1 cellular context compared by ENCODE assay signal in the genomic region with DNA sequence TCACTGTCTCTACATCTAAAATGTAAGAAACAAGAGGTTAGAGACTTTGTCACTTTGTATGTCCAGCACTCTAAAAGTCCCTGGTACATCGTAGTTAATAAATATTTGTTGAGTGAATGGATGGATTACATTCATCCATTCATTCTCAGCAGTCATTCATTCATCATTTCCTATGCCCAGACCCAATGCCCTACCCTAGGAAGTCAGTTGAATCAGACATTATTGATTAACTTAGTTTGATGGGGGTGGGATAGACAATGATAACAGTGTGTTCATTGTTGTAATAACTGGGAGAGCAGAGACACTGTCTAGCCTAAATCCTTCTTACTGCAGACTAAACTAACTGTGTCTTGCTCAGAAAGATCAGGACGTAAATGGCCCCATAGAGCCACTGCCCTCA.
TF ChIP-seq lines count a peak whose summit lies in the region.

No MANE protein-coding gene starts in this region.

TF ChIP-seq in H1, 55 proteins besides CTCF, POLR2A, EP300 and RAD21:
- TF ChIP-seq, protein P1, sequence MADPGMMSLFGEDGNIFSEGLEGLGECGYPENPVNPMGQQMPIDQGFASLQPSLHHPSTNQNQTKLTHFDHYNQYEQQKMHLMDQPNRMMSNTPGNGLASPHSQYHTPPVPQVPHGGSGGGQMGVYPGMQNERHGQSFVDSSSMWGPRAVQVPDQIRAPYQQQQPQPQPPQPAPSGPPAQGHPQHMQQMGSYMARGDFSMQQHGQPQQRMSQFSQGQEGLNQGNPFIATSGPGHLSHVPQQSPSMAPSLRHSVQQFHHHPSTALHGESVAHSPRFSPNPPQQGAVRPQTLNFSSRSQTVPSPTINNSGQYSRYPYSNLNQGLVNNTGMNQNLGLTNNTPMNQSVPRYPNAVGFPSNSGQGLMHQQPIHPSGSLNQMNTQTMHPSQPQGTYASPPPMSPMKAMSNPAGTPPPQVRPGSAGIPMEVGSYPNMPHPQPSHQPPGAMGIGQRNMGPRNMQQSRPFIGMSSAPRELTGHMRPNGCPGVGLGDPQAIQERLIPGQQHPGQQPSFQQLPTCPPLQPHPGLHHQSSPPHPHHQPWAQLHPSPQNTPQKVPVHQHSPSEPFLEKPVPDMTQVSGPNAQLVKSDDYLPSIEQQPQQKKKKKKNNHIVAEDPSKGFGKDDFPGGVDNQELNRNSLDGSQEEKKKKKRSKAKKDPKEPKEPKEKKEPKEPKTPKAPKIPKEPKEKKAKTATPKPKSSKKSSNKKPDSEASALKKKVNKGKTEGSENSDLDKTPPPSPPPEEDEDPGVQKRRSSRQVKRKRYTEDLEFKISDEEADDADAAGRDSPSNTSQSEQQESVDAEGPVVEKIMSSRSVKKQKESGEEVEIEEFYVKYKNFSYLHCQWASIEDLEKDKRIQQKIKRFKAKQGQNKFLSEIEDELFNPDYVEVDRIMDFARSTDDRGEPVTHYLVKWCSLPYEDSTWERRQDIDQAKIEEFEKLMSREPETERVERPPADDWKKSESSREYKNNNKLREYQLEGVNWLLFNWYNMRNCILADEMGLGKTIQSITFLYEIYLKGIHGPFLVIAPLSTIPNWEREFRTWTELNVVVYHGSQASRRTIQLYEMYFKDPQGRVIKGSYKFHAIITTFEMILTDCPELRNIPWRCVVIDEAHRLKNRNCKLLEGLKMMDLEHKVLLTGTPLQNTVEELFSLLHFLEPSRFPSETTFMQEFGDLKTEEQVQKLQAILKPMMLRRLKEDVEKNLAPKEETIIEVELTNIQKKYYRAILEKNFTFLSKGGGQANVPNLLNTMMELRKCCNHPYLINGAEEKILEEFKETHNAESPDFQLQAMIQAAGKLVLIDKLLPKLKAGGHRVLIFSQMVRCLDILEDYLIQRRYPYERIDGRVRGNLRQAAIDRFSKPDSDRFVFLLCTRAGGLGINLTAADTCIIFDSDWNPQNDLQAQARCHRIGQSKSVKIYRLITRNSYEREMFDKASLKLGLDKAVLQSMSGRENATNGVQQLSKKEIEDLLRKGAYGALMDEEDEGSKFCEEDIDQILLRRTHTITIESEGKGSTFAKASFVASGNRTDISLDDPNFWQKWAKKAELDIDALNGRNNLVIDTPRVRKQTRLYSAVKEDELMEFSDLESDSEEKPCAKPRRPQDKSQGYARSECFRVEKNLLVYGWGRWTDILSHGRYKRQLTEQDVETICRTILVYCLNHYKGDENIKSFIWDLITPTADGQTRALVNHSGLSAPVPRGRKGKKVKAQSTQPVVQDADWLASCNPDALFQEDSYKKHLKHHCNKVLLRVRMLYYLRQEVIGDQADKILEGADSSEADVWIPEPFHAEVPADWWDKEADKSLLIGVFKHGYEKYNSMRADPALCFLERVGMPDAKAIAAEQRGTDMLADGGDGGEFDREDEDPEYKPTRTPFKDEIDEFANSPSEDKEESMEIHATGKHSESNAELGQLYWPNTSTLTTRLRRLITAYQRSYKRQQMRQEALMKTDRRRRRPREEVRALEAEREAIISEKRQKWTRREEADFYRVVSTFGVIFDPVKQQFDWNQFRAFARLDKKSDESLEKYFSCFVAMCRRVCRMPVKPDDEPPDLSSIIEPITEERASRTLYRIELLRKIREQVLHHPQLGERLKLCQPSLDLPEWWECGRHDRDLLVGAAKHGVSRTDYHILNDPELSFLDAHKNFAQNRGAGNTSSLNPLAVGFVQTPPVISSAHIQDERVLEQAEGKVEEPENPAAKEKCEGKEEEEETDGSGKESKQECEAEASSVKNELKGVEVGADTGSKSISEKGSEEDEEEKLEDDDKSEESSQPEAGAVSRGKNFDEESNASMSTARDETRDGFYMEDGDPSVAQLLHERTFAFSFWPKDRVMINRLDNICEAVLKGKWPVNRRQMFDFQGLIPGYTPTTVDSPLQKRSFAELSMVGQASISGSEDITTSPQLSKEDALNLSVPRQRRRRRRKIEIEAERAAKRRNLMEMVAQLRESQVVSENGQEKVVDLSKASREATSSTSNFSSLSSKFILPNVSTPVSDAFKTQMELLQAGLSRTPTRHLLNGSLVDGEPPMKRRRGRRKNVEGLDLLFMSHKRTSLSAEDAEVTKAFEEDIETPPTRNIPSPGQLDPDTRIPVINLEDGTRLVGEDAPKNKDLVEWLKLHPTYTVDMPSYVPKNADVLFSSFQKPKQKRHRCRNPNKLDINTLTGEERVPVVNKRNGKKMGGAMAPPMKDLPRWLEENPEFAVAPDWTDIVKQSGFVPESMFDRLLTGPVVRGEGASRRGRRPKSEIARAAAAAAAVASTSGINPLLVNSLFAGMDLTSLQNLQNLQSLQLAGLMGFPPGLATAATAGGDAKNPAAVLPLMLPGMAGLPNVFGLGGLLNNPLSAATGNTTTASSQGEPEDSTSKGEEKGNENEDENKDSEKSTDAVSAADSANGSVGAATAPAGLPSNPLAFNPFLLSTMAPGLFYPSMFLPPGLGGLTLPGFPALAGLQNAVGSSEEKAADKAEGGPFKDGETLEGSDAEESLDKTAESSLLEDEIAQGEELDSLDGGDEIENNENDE (IDR thresholded peaks at IDR 0.05; ENCODE audit: insufficient replicate concordance, low read length): no peak
- TF ChIP-seq BCL11A (IDR thresholded peaks at IDR 0.05; ENCODE audit: low read depth in 2 of 2, low read length in 2 of 2) (no peak), TCF12 (IDR thresholded peaks at IDR 0.05; ENCODE audit: low read depth, low read length) (no peak), EZH2 (IDR thresholded peaks at IDR 0.05; ENCODE audit: low read depth, low read length, severe bottlenecking) (no peak), TBP (IDR thresholded peaks at IDR 0.05; ENCODE audit: low read depth, low read length) (no peak), JUND (IDR thresholded peaks at IDR 0.05; ENCODE audit: low read length) (no peak)
- TF ChIP-seq, protein P2, sequence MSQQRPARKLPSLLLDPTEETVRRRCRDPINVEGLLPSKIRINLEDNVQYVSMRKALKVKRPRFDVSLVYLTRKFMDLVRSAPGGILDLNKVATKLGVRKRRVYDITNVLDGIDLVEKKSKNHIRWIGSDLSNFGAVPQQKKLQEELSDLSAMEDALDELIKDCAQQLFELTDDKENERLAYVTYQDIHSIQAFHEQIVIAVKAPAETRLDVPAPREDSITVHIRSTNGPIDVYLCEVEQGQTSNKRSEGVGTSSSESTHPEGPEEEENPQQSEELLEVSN (IDR thresholded peaks at IDR 0.05): no peak
